Comparison of ENCODE assay signal across 9 cellular contexts in the genomic region with DNA sequence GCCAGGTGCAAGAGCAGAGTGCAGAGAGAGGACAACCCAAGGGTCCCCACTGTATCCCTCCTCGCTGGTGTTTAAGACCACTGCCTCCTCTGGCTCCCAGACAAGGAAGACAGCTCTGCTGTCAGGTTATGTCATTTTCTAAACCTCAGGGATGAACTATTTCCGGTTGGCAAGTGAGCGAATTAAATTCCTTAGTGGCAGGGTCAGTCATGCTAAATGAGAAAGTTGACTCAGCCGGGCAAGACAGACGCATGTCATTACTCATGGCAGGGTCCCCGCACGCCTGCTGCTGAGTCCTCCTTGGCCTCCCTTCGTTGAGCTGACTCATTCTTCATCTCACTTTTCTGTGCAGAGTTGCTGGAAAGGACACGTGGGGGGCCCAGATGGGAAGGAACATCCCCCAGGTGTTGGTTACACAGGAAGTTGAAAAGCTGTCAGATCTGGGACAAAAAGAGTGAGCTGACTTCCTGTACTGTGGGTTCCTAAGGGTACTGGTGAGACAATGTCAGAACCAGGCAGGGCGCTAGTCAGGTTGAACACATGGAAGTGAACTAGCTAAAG. TPM values are rescaled to one million over a fixed set of nuclear protein-coding genes. Genes with fewer than 3 reads are reported as not detected.
DNase-seq lines count a peak whose midpoint lies in the region; ATAC-seq and TF ChIP-seq lines count a peak whose summit lies in the region.
"Had no signal": no experiment of that assay in that cellular context is flagged by ENCODE, and none has a peak within 500 bp of the region (broad histone marks: within the 10 kb centered on the region; RNA-seq: fewer than 3 reads in every experiment).

No MANE protein-coding gene starts in this region.

- no peaks in the 10 kb centered on the region for H3K36me3 Mint-ChIP-seq in activated naive CD8-positive, alpha-beta T cell treated with anti-CD3 and anti-CD28 coated beads, Interleukin-2, amount 50 U/mL, for 24 hours (ENCODE audit: low read depth)
- H3K36me3 Mint-ChIP-seq in endothelial cell (ENCODE audit: low read depth, unreplicated experiment): peaks cover 4% of the 10 kb centered on the region

- H3K27ac Mint-ChIP-seq in activated naive CD8-positive, alpha-beta T cell treated with anti-CD3 and anti-CD28 coated beads, Interleukin-2, amount 50 U/mL, for 24 hours: peak overlapping the region; percentile 52
- H3K27ac Mint-ChIP-seq in endothelial cell (ENCODE audit: unreplicated experiment): no peak overlapping the region

- TF ChIP-seq CTCF in endothelial cell (IDR thresholded peaks at IDR 0.05; ENCODE audit: unreplicated experiment): no peak

- ATAC-seq in activated naive CD8-positive, alpha-beta T cell treated with anti-CD3 and anti-CD28 coated beads, Interleukin-2, amount 50 U/mL, for 24 hours: peak; percentile 97
- ATAC-seq in HG02798 (IDR thresholded peaks at IDR 0.05; ENCODE audit: poor library complexity, unreplicated experiment): no peak

- no peaks in the 10 kb centered on the region for H3K9me3 Mint-ChIP-seq in activated naive CD8-positive, alpha-beta T cell treated with anti-CD3 and anti-CD28 coated beads, Interleukin-2, amount 50 U/mL, for 24 hours
- no peaks in the 10 kb centered on the region for H3K9me3 Mint-ChIP-seq in endothelial cell (ENCODE audit: unreplicated experiment)

- peak; percentile 67 for DNase-seq in H4 (ENCODE audit: low spot score)
- DNase-seq in SW480 (ENCODE audit: low spot score): peak; percentile 17
- DNase-seq in activated naive CD8-positive, alpha-beta T cell treated with anti-CD3 and anti-CD28 coated beads, Interleukin-2, amount 50 U/mL, for 24 hours: peak; percentile 60
- peak; percentile 71 to 74 for DNase-seq in stimulated activated CD4-positive, alpha-beta T cell treated with anti-CD3 and anti-CD28 coated beads, Interleukin-12 subunit alpha, Interleukin-12 subunit beta, amount 100 ng/mL, for 24 hours (ENCODE audit: low read depth in 2 of 2)
- no peak for DNase-seq in endothelial cell (ENCODE audit: low spot score)
- no peak for DNase-seq in LoVo (ENCODE audit: low spot score)
- no peak for DNase-seq in NCI-H187 treated with DMSO at 0.1 percent for 48 hours (lab: John Stamatoyannopoulos, UW)

- H3K4me3 Mint-ChIP-seq in activated naive CD8-positive, alpha-beta T cell treated with anti-CD3 and anti-CD28 coated beads, Interleukin-2, amount 50 U/mL, for 24 hours: no peak overlapping the region
- no peak overlapping the region for H3K4me3 Mint-ChIP-seq in endothelial cell (ENCODE audit: unreplicated experiment)

- no peaks in the 10 kb centered on the region for H3K27me3 Mint-ChIP-seq in activated naive CD8-positive, alpha-beta T cell treated with anti-CD3 and anti-CD28 coated beads, Interleukin-2, amount 50 U/mL, for 24 hours
- peaks cover 5% of the 10 kb centered on the region for H3K27me3 Mint-ChIP-seq in endothelial cell (ENCODE audit: unreplicated experiment)

- H3K4me1 Mint-ChIP-seq in activated naive CD8-positive, alpha-beta T cell treated with anti-CD3 and anti-CD28 coated beads, Interleukin-2, amount 50 U/mL, for 24 hours: peaks cover 27% of the 10 kb centered on the region
- H3K4me1 Mint-ChIP-seq in endothelial cell (ENCODE audit: unreplicated experiment): peaks cover 11% of the 10 kb centered on the region

RNA-seq across cellular contexts. Expression of gene UCN3, which starts 47.1 kb away (rescaled TPM):
- not detected in 2 replicates for total RNA-seq in H4 (2014; rRNA removed; shearing (Covaris generic))
- not detected for total RNA-seq in endothelial cell (ENCODE audit: unreplicated experiment)
- total RNA-seq: subcutaneous adipose tissue had no signal

Comparison
In these comparisons a context has a peak if more than half of its experiments do, and no peak if none do; other contexts are left out.
1. DNase-seq: peak in H4 (single experiment), SW480 (single experiment), activated naive CD8-positive, alpha-beta T cell treated with anti-CD3 and anti-CD28 coated beads, Interleukin-2, amount 50 U/mL, for 24 hours (single experiment) and stimulated activated CD4-positive, alpha-beta T cell treated with anti-CD3 and anti-CD28 coated beads, Interleukin-12 subunit alpha, Interleukin-12 subunit beta, amount 100 ng/mL, for 24 hours (2 of 2); none in endothelial cell (single experiment), LoVo (single experiment) and NCI-H187 treated with DMSO at 0.1 percent for 48 hours (single experiment).